Comparison of ENCODE assay signal across 23 cellular contexts in the genomic region with DNA sequence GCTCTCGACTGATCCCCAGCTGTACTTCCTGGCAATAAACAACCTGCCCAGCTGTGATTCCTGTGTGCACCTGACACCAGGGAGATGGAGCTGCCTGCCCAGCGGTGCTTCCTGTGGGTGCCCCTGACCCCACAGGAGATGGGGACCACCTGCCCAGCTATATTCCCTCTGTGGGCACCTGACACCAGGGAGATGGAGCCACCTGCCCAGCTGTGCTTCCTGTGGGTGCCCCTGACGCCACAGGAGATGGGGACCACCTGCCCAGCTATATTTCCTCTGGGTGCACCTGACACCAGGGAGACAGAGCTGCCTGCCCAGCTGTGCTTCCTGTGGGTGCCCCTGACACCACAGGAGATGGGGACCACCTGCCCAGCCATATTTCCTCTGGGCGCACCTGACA.
"Had no signal": no experiment of that assay in that cellular context is flagged by ENCODE, and none has a peak within 500 bp of the region (broad histone marks: within the 10 kb centered on the region; RNA-seq: fewer than 3 reads in every experiment).

No MANE protein-coding gene starts in this region.

- H3K4me3 Mint-ChIP-seq: activated T-cell treated with anti-CD3 and anti-CD28 coated beads, Interleukin-2, amount 50 U/mL, for 72 hours; naive B cell; neural crest cell; stimulated activated naive CD8-positive, alpha-beta T cell treated with anti-CD3 and anti-CD28 coated beads, Interleukin-15, amount 100 ng/mL, for 72 hours had no signal

- H3K27ac Mint-ChIP-seq: activated T-cell treated with anti-CD3 and anti-CD28 coated beads, Interleukin-2, amount 50 U/mL, for 72 hours had no signal

- H3K4me3 ChIP-seq: ascending aorta, breast epithelium, gastroesophageal sphincter, mucosa of descending colon, prostate gland, right atrium auricular region, skin epidermis, suprapubic skin, transverse colon had no signal

- H3K27ac ChIP-seq: ascending aorta, breast epithelium, gastroesophageal sphincter, prostate gland, right atrium auricular region, skin epidermis, suprapubic skin, transverse colon, WERI-Rb-1 had no signal

- H3K9me3 ChIP-seq: ascending aorta, breast epithelium, gastroesophageal sphincter, mucosa of descending colon, prostate gland, right atrium auricular region, suprapubic skin, transverse colon had no signal

- DNase-seq: activated CD4-positive, alpha-beta T cell treated with anti-CD3 and anti-CD28 coated beads for 1 hour; activated CD8-positive, alpha-beta memory T cell treated with anti-CD3 and anti-CD28 coated beads for 24 hours; activated CD8-positive, alpha-beta memory T cell treated with anti-CD3 and anti-CD28 coated beads, Interleukin-2, amount 50 U/mL, for 48 hours; activated naive CD4-positive, alpha-beta T cell treated with anti-CD3 and anti-CD28 coated beads, Interleukin-2, amount 50 U/mL, for 16 hours; activated T-cell treated with anti-CD3 and anti-CD28 coated beads, Interleukin-2, amount 50 U/mL, for 72 hours; cerebellar nuclear complex; cortex of kidney; mesenchymal stem cell; mucosa of descending colon; naive B cell; stimulated activated CD4-positive, alpha-beta T cell treated with anti-CD3 and anti-CD28 coated beads, Interleukin-15, amount 100 ng/mL, for 24 hours; stimulated activated CD4-positive, alpha-beta T cell treated with anti-CD3 and anti-CD28 coated beads, Interleukin-2, amount 100 ng/mL, for 48 hours; stimulated activated naive CD8-positive, alpha-beta T cell treated with anti-CD3 and anti-CD28 coated beads, Interleukin-15, amount 100 ng/mL, for 72 hours; transverse colon; WERI-Rb-1 had no signal

- H3K27me3 ChIP-seq: ascending aorta, breast epithelium, gastroesophageal sphincter, right atrium auricular region, suprapubic skin, transverse colon had no signal

- ATAC-seq: activated T-cell treated with anti-CD3 and anti-CD28 coated beads, Interleukin-2, amount 50 U/mL, for 72 hours; gastroesophageal sphincter; mucosa of descending colon; stimulated activated naive CD8-positive, alpha-beta T cell treated with anti-CD3 and anti-CD28 coated beads, Interleukin-15, amount 100 ng/mL, for 72 hours had no signal

- H3K9me3 Mint-ChIP-seq: activated T-cell treated with anti-CD3 and anti-CD28 coated beads, Interleukin-2, amount 50 U/mL, for 72 hours; neural crest cell; stimulated activated naive CD8-positive, alpha-beta T cell treated with anti-CD3 and anti-CD28 coated beads, Interleukin-15, amount 100 ng/mL, for 72 hours had no signal

- H3K36me3 ChIP-seq: breast epithelium, prostate gland, right atrium auricular region, suprapubic skin, transverse colon, WERI-Rb-1 had no signal
